ENCODE assay signal across 1 cellular context in the genomic region with DNA sequence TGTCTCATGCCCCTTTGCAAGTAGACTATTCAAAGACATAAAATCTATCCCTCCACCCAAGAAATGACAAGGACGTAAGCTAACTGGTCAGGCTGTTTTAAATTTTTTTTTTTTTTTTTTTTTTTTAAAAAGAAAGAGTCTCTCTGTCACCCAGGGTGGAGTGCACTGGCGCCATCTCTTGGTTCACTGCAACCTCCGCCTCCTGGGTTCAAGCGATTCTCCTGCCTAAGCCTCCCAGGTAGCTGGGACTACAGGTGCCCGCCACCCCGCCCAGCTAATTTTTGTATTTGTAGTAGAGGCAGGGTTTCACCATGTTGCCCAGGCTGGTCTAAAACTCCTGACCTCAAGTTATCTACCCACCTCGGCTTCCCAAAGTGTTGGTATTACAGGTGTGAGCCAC.
TF ChIP-seq lines count a peak whose summit lies in the region.

No MANE protein-coding gene starts in this region.

TF ChIP-seq in WTC11, 78 proteins besides CTCF, POLR2A, EP300 and RAD21 (continued from another document):
- TF ChIP-seq, protein P1, sequence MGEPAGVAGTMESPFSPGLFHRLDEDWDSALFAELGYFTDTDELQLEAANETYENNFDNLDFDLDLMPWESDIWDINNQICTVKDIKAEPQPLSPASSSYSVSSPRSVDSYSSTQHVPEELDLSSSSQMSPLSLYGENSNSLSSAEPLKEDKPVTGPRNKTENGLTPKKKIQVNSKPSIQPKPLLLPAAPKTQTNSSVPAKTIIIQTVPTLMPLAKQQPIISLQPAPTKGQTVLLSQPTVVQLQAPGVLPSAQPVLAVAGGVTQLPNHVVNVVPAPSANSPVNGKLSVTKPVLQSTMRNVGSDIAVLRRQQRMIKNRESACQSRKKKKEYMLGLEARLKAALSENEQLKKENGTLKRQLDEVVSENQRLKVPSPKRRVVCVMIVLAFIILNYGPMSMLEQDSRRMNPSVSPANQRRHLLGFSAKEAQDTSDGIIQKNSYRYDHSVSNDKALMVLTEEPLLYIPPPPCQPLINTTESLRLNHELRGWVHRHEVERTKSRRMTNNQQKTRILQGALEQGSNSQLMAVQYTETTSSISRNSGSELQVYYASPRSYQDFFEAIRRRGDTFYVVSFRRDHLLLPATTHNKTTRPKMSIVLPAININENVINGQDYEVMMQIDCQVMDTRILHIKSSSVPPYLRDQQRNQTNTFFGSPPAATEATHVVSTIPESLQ (CRISPR knock-in tag; IDR thresholded peaks at IDR 0.05) = no peak
- TF ChIP-seq EMX1 (CRISPR knock-in tag; IDR thresholded peaks at IDR 0.05) (no peak), CREM (CRISPR knock-in tag; IDR thresholded peaks at IDR 0.05) (no peak), ETV6 (CRISPR knock-in tag; IDR thresholded peaks at IDR 0.05) (no peak), CREB1 (CRISPR knock-in tag; IDR thresholded peaks at IDR 0.05) (no peak), KAT7 (CRISPR knock-in tag; IDR thresholded peaks at IDR 0.05; ENCODE audit: borderline replicate concordance) (no peak), MYBL2 (CRISPR knock-in tag; IDR thresholded peaks at IDR 0.05) (no peak), MXD4 (CRISPR knock-in tag; IDR thresholded peaks at IDR 0.05; ENCODE audit: borderline replicate concordance) (no peak), ZNF396 (CRISPR knock-in tag; IDR thresholded peaks at IDR 0.05; ENCODE audit: borderline replicate concordance) (no peak), TEAD1 (CRISPR knock-in tag; IDR thresholded peaks at IDR 0.05) (no peak)
- TF ChIP-seq, protein P2, sequence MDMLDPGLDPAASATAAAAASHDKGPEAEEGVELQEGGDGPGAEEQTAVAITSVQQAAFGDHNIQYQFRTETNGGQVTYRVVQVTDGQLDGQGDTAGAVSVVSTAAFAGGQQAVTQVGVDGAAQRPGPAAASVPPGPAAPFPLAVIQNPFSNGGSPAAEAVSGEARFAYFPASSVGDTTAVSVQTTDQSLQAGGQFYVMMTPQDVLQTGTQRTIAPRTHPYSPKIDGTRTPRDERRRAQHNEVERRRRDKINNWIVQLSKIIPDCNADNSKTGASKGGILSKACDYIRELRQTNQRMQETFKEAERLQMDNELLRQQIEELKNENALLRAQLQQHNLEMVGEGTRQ (CRISPR knock-in tag; IDR thresholded peaks at IDR 0.05) = no peak
- TF ChIP-seq, protein P3, sequence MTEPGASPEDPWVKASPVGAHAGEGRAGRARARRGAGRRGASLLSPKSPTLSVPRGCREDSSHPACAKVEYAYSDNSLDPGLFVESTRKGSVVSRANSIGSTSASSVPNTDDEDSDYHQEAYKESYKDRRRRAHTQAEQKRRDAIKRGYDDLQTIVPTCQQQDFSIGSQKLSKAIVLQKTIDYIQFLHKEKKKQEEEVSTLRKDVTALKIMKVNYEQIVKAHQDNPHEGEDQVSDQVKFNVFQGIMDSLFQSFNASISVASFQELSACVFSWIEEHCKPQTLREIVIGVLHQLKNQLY (CRISPR knock-in tag; IDR thresholded peaks at IDR 0.05) = no peak
